In genomic region chr1:20349561-20349960, GRCh38 we compare ENCODE assay signal across 19 cellular contexts. TPM values are rescaled to one million over a fixed set of nuclear protein-coding genes. Genes with fewer than 3 reads are reported as not detected.
DNase-seq lines count a peak whose midpoint lies in the region; ATAC-seq and TF ChIP-seq lines count a peak whose summit lies in the region.
"Had no signal": no experiment of that assay in that cellular context is flagged by ENCODE, and none has a peak within 500 bp of the region (broad histone marks: within the 10 kb centered on the region; RNA-seq: fewer than 3 reads in every experiment).

No MANE protein-coding gene starts in this region.

- H2AFZ ChIP-seq in osteoblast (ENCODE audit: low read length): no peak overlapping the region
- H2AFZ ChIP-seq: GM23338 had no signal

- H3K27me3 ChIP-seq in osteoblast (ENCODE audit: insufficient read depth, low read length): peaks cover 17% of the 10 kb centered on the region
- peaks cover 0 to 46% of the 10 kb centered on the region in 2 donors for H3K27me3 ChIP-seq in tibial artery
- H3K27me3 ChIP-seq: BLaER1 had no signal

- H3K36me3 ChIP-seq in osteoblast (ENCODE audit: insufficient read depth, low read length) (no peaks in the 10 kb centered on the region), tibial artery (no peaks in the 10 kb centered on the region)
- H3K36me3 ChIP-seq: BLaER1 had no signal

- no peak for TF ChIP-seq CTCF in osteoblast (IDR thresholded peaks at IDR 0.05; ENCODE audit: extremely low read depth, low read depth, low read length)
- TF ChIP-seq CTCF in tibial artery (IDR thresholded peaks at IDR 0.05): no peak

- H4K20me1 ChIP-seq in osteoblast (ENCODE audit: insufficient read depth, low read length): no peaks in the 10 kb centered on the region
- H4K20me1 ChIP-seq: BLaER1 had no signal

- intact Hi-C loops in tibial artery (cut with DNase I; ENCODE audit: low total_unique reads): no loop called here

- no peak for ATAC-seq in HG03442 (IDR thresholded peaks at IDR 0.05; ENCODE audit: unreplicated experiment)
- ATAC-seq: GM23338, HCT116 had no signal

- H3K4me2 ChIP-seq in osteoblast (ENCODE audit: insufficient read depth, low read length): no peak overlapping the region
- H3K4me2 ChIP-seq: BLaER1, GM23338 had no signal

- H3K4me3 ChIP-seq in osteoblast (ENCODE audit: insufficient read depth, low read length): no peak overlapping the region
- H3K4me3 ChIP-seq in tibial artery: no peak overlapping the region
- H3K4me3 ChIP-seq: BLaER1, GM23338 had no signal

- H3K79me2 ChIP-seq in osteoblast (ENCODE audit: insufficient read depth, low read length): no peaks in the 10 kb centered on the region

- no peaks in the 10 kb centered on the region for H3K9me3 ChIP-seq in osteoblast (ENCODE audit: low read depth, low read length)
- H3K9me3 ChIP-seq in tibial artery: no peaks in the 10 kb centered on the region

- H3K27ac ChIP-seq in osteoblast (ENCODE audit: low read depth, low read length) (no peak overlapping the region), tibial artery (no peak overlapping the region)
- H3K27ac ChIP-seq: BLaER1 had no signal

- DNase-seq in EL: peak; percentile 16
- peak; percentile 9 for DNase-seq in HS-5 (ENCODE audit: low read depth)
- DNase-seq in osteoblast (ENCODE audit: insufficient read length, low spot score, missing footprints): peak; percentile 51
- no peak for DNase-seq in stimulated activated naive CD4-positive, alpha-beta T cell (lab: John Stamatoyannopoulos, UW)
- no peak for DNase-seq in foreskin melanocyte
- DNase-seq in tibial artery: no peak
- DNase-seq: ACHN; CD4-positive, alpha-beta memory T cell; DMS153; DMS79; HFFc6; KG1 had no signal

- no peaks in the 10 kb centered on the region for H3K4me1 ChIP-seq in osteoblast (ENCODE audit: insufficient read depth, low read length)
- H3K4me1 ChIP-seq in tibial artery: no peaks in the 10 kb centered on the region

RNA-seq across cellular contexts. Expression of gene VWA5B1, which starts 58.9 kb away (rescaled TPM):
- not detected in 2 replicates for total RNA-seq in osteoblast
- total RNA-seq: Daoy, G401, HFFc6, HT-29 had no signal

Comparison
In these comparisons a context has a peak if more than half of its experiments do, and no peak if none do; other contexts are left out.
1. DNase-seq: peak in EL (single experiment), HS-5 (single experiment) and osteoblast (single experiment); none in stimulated activated naive CD4-positive, alpha-beta T cell (0 of 6), foreskin melanocyte (single experiment) and tibial artery (0 of 2).